In genomic region chr1:151198254-151199127, GRCh38 we compare ENCODE assay signal across 8 cellular contexts. TPM values are rescaled to one million over a fixed set of nuclear protein-coding genes. Genes with fewer than 3 reads are reported as not detected.
DNase-seq lines count a peak whose midpoint lies in the region; ATAC-seq, FAIRE-seq and TF ChIP-seq lines count a peak whose summit lies in the region.

TSS of gene PIP5K1A (plus strand) at chr1:151198552. CDS start at chr1:151198997, 445 bp downstream.

- peaks cover 4% of the 10 kb centered on the region for H3K27me3 Mint-ChIP-seq in activated naive CD8-positive, alpha-beta T cell treated with anti-CD3 and anti-CD28 coated beads, Interleukin-2, amount 50 U/mL, for 24 hours

- H3K36me3 Mint-ChIP-seq in activated naive CD8-positive, alpha-beta T cell treated with anti-CD3 and anti-CD28 coated beads, Interleukin-2, amount 50 U/mL, for 24 hours (ENCODE audit: low read depth), result peaks cover 26% of the 10 kb centered on the region

- ATAC-seq in HG02759 (IDR thresholded peaks at IDR 0.05; ENCODE audit: unreplicated experiment) (peak; percentile 81), Right ventricle myocardium superior (ENCODE audit: poor library complexity) (peak; percentile 95), pancreas (peak; percentile 87 to 91 (median 89))
- peak; percentile 87 for ATAC-seq in activated naive CD8-positive, alpha-beta T cell treated with anti-CD3 and anti-CD28 coated beads, Interleukin-2, amount 50 U/mL, for 24 hours

- H3K27ac Mint-ChIP-seq in activated naive CD8-positive, alpha-beta T cell treated with anti-CD3 and anti-CD28 coated beads, Interleukin-2, amount 50 U/mL, for 24 hours, result peak within 1 kb of the TSS; percentile 99

- TF ChIP-seq CTCF in GM12864 (IDR thresholded peaks at IDR 0.05; ENCODE audit: low read depth, low read length, missing control alignments), result no peak
- no peak for TF ChIP-seq CTCF in pancreas (IDR thresholded peaks at IDR 0.05)
- TF ChIP-seq CTCF in tibial artery (IDR thresholded peaks at IDR 0.05), result no peak

- peaks cover 7 to 23% (median 12%) of the 10 kb centered on the region in 3 donors for H3K4me1 ChIP-seq in pancreas
- peaks cover 0 to 53% (median 34%) of the 10 kb centered on the region in 4 donors for H3K4me1 ChIP-seq in tibial artery

- H3K9me3 ChIP-seq in pancreas (no peaks in the 10 kb centered on the region), tibial artery (no peaks in the 10 kb centered on the region)

- intact Hi-C loops in Right ventricle myocardium superior (cut with DNase I) (no loop called here), pancreas (cut with DNase I) (loop anchor here in 2 of 3 donors (5.0 kb wide), 1 partner anchor 54 kb away; the partner anchor contains the start of gene PSMD4 (in 2 of the 2)), tibial artery (cut with DNase I; ENCODE audit: low total_unique reads) (loop anchor here (10.0 kb wide), 1 partner anchor 146 kb away; the partner anchor contains the start of gene RFX5)

- DNase-seq in GM12864 (ENCODE audit: low read depth) (peak; percentile 97), NCI-H1417 treated with DMSO at 0.1 percent for 48 hours (lab: John Stamatoyannopoulos, UW) (peak; percentile 88), SW480 (ENCODE audit: low spot score) (peak; percentile 97), Right ventricle myocardium superior (peak; percentile 100), pancreas (peak; percentile 97 to 100 (median 99)), tibial artery (peak; percentile 99)
- peak; percentile 99 for DNase-seq in activated naive CD8-positive, alpha-beta T cell treated with anti-CD3 and anti-CD28 coated beads, Interleukin-2, amount 50 U/mL, for 24 hours

- H3K27me3 ChIP-seq in pancreas (no peaks in the 10 kb centered on the region), tibial artery (no peaks in the 10 kb centered on the region)

- H3K36me3 ChIP-seq in pancreas, result no peaks in the 10 kb centered on the region
- H3K36me3 ChIP-seq in tibial artery, result peaks cover 0 to 13% (median 12%) of the 10 kb centered on the region in 3 donors

- peaks cover 40% of the 10 kb centered on the region for H3K4me1 Mint-ChIP-seq in activated naive CD8-positive, alpha-beta T cell treated with anti-CD3 and anti-CD28 coated beads, Interleukin-2, amount 50 U/mL, for 24 hours

- H3K4me3 Mint-ChIP-seq in activated naive CD8-positive, alpha-beta T cell treated with anti-CD3 and anti-CD28 coated beads, Interleukin-2, amount 50 U/mL, for 24 hours, result peak within 1 kb of the TSS; percentile 94

- no peaks in the 10 kb centered on the region for H3K9me3 Mint-ChIP-seq in activated naive CD8-positive, alpha-beta T cell treated with anti-CD3 and anti-CD28 coated beads, Interleukin-2, amount 50 U/mL, for 24 hours

- peak within 1 kb of the TSS; percentile 66 to 93 (median 82) for H3K27ac ChIP-seq in pancreas
- H3K27ac ChIP-seq in tibial artery, result peak within 1 kb of the TSS; percentile 89 to 91

- H3K4me3 ChIP-seq in GM12864 (ENCODE audit: low read depth, low read length) (peak within 1 kb of the TSS; percentile 87), pancreas (peak within 1 kb of the TSS; percentile 56 to 75 (median 65)), tibial artery (peak within 1 kb of the TSS; percentile 82 to 85)

- FAIRE-seq in pancreas (lab: Jason Lieb, UNC), result no peak

- WGBS in pancreas, 2 donors, result 0% methylated on average over 59 to 60 of the region's 60 CpGs

RNA-seq across cellular contexts. Expression of gene PIP5K1A, which starts in this region (rescaled TPM):
- total RNA-seq in Right ventricle myocardium superior, result 33.5 TPM
- total RNA-seq in pancreas, result 10 to 100 TPM; 10.1 to 22.6 (median 15.3) TPM
- 10 to 100 TPM; 16.6 to 20.8 TPM for polyA plus RNA-seq in pancreas

Comparison
In these comparisons a context has a peak if more than half of its experiments do, and no peak if none do; other contexts are left out.
1. Peak in every context shown above with its lines: DNase-seq, ATAC-seq, H3K4me3 ChIP-seq and H3K27ac ChIP-seq.